In genomic region chr2:187475499-187476248, GRCh38 we compare ENCODE assay signal across 14 cellular contexts. TPM values are rescaled to one million over a fixed set of nuclear protein-coding genes. Genes with fewer than 3 reads are reported as not detected.
DNase-seq lines count a peak whose midpoint lies in the region; ATAC-seq, FAIRE-seq and TF ChIP-seq lines count a peak whose summit lies in the region.
"Had no signal": no experiment of that assay in that cellular context is flagged by ENCODE, and none has a peak within 500 bp of the region (broad histone marks: within the 10 kb centered on the region; RNA-seq: fewer than 3 reads in every experiment).

No MANE protein-coding gene starts in this region.

- H3K4me3 ChIP-seq in OCI-LY3 (ENCODE audit: low read length) (no peak overlapping the region), kidney (ENCODE audit: low read length in 2 of 2) (no peak overlapping the region)
- H3K4me3 ChIP-seq: prostate gland had no signal

- H3K4me1 ChIP-seq in OCI-LY3 (ENCODE audit: low read length), result peaks cover 29% of the 10 kb centered on the region
- H3K4me1 ChIP-seq in kidney (ENCODE audit: control insufficient read depth in 1 of 2, insufficient read depth in 1 of 2, low read depth in 1 of 2, low read length in 2 of 2), result no peaks in the 10 kb centered on the region
- H3K4me1 ChIP-seq: prostate gland had no signal

- no peak overlapping the region for H2AFZ ChIP-seq in OCI-LY3 (ENCODE audit: low read depth, low read length)

- CTCF ChIA-PET in activated CD4-positive, alpha-beta T cell treated with anti-CD3 and anti-CD28 coated beads for 36 hours (lab: Charles Lee), result interaction anchor here (0.5 to 1.4 kb wide), 2 partner anchors 24 to 583 kb away, joined by 3 to 5 read pairs; no protein-coding TSS in a partner anchor
- CTCF ChIA-PET in activated CD4-positive, alpha-beta T cell treated with anti-CD3 and anti-CD28 coated beads, Interleukin-2, amount 10 ng/mL, durations not matched to agents 7 days and 5 days (lab: Charles Lee), result no interaction called here

- H3K36me3 ChIP-seq in OCI-LY3 (replicated peaks; ENCODE audit: low read depth, low read length) (peaks cover 2% of the 10 kb centered on the region), kidney (ENCODE audit: control insufficient read depth in 1 of 2, insufficient read depth in 2 of 2, low read length in 2 of 2) (no peaks in the 10 kb centered on the region)
- H3K36me3 ChIP-seq: prostate gland had no signal

- H3K9me3 ChIP-seq in OCI-LY3 (ENCODE audit: insufficient read depth, low read length) (no peaks in the 10 kb centered on the region), kidney (ENCODE audit: control insufficient read depth in 1 of 2, low read length in 2 of 2) (no peaks in the 10 kb centered on the region)
- H3K9me3 ChIP-seq: prostate gland had no signal

- H3K9ac ChIP-seq in OCI-LY3 (ENCODE audit: low read length) (no peak overlapping the region), kidney (ENCODE audit: low read length in 2 of 2) (no peak overlapping the region)

- H3K27me3 Mint-ChIP-seq in activated CD4-positive, alpha-beta T cell treated with anti-CD3 and anti-CD28 coated beads for 36 hours, result no peaks in the 10 kb centered on the region
- H3K27me3 Mint-ChIP-seq in activated CD4-positive, alpha-beta T cell treated with anti-CD3 and anti-CD28 coated beads, Interleukin-2, amount 10 ng/mL, durations not matched to agents 7 days and 5 days, result no peaks in the 10 kb centered on the region
- no peaks in the 10 kb centered on the region for H3K27me3 Mint-ChIP-seq in stimulated activated naive B cell treated with anti-CD40 and anti-IgM and Interleukin-4, amounts not matched to agents 10 μg/mL and 1 μg/mL and 100 μg/mL, for 72 hours

- DNase-seq in activated CD4-positive, alpha-beta T cell treated with anti-CD3 and anti-CD28 coated beads for 36 hours, result no peak
- DNase-seq in activated CD4-positive, alpha-beta T cell treated with anti-CD3 and anti-CD28 coated beads, Interleukin-2, amount 10 ng/mL, durations not matched to agents 7 days and 5 days, result no peak
- no peak for DNase-seq in stimulated activated naive B cell treated with anti-CD40 and anti-IgM and Interleukin-4, amounts not matched to agents 10 μg/mL and 1 μg/mL and 100 μg/mL, for 72 hours
- DNase-seq in stimulated activated naive CD4-positive, alpha-beta T cell treated with Interleukin-2 at 50 U/mL for 16 hours (lab: John Stamatoyannopoulos, UW), result no peak
- no peak for DNase-seq in head of caudate nucleus
- DNase-seq in kidney, result no peak
- DNase-seq: Karpas-422 had no signal

- POLR2A ChIA-PET in activated CD4-positive, alpha-beta T cell treated with anti-CD3 and anti-CD28 coated beads for 36 hours (lab: Charles Lee), result no interaction called here
- POLR2A ChIA-PET in activated CD4-positive, alpha-beta T cell treated with anti-CD3 and anti-CD28 coated beads, Interleukin-2, amount 10 ng/mL, durations not matched to agents 7 days and 5 days (lab: Charles Lee), result no interaction called here

- H3K36me3 Mint-ChIP-seq in activated CD4-positive, alpha-beta T cell treated with anti-CD3 and anti-CD28 coated beads for 36 hours (ENCODE audit: low read depth), result no peaks in the 10 kb centered on the region
- H3K36me3 Mint-ChIP-seq in activated CD4-positive, alpha-beta T cell treated with anti-CD3 and anti-CD28 coated beads, Interleukin-2, amount 10 ng/mL, durations not matched to agents 7 days and 5 days (ENCODE audit: low read depth), result no peaks in the 10 kb centered on the region
- no peaks in the 10 kb centered on the region for H3K36me3 Mint-ChIP-seq in stimulated activated naive B cell treated with anti-CD40 and anti-IgM and Interleukin-4, amounts not matched to agents 10 μg/mL and 1 μg/mL and 100 μg/mL, for 72 hours
- H3K36me3 Mint-ChIP-seq: activated naive CD8-positive, alpha-beta T cell; WTC11 had no signal

- H3K27ac ChIP-seq in OCI-LY3 (ENCODE audit: low read length) (peak overlapping the region; percentile 70), kidney (ENCODE audit: low read depth in 2 of 2, low read length in 2 of 2) (no peak overlapping the region)
- H3K27ac ChIP-seq: 22Rv1, prostate gland had no signal

- H3K79me2 ChIP-seq in OCI-LY3 (ENCODE audit: low read length), result no peaks in the 10 kb centered on the region

- H3K4me2 ChIP-seq in OCI-LY3 (ENCODE audit: low read length), result peak overlapping the region; percentile 34

- peaks cover 8% of the 10 kb centered on the region for H3K4me1 Mint-ChIP-seq in activated CD4-positive, alpha-beta T cell treated with anti-CD3 and anti-CD28 coated beads for 36 hours
- no peaks in the 10 kb centered on the region for H3K4me1 Mint-ChIP-seq in activated CD4-positive, alpha-beta T cell treated with anti-CD3 and anti-CD28 coated beads, Interleukin-2, amount 10 ng/mL, durations not matched to agents 7 days and 5 days
- no peaks in the 10 kb centered on the region for H3K4me1 Mint-ChIP-seq in stimulated activated naive B cell treated with anti-CD40 and anti-IgM and Interleukin-4, amounts not matched to agents 10 μg/mL and 1 μg/mL and 100 μg/mL, for 72 hours
- H3K4me1 Mint-ChIP-seq: WTC11 had no signal

- H3K27me3 ChIP-seq in OCI-LY3 (ENCODE audit: low read depth, low read length), result no peaks in the 10 kb centered on the region

- H3K9me3 Mint-ChIP-seq in activated CD4-positive, alpha-beta T cell treated with anti-CD3 and anti-CD28 coated beads for 36 hours (ENCODE audit: low read depth), result no peaks in the 10 kb centered on the region
- H3K9me3 Mint-ChIP-seq in activated CD4-positive, alpha-beta T cell treated with anti-CD3 and anti-CD28 coated beads, Interleukin-2, amount 10 ng/mL, durations not matched to agents 7 days and 5 days, result no peaks in the 10 kb centered on the region
- no peaks in the 10 kb centered on the region for H3K9me3 Mint-ChIP-seq in stimulated activated naive B cell treated with anti-CD40 and anti-IgM and Interleukin-4, amounts not matched to agents 10 μg/mL and 1 μg/mL and 100 μg/mL, for 72 hours
- H3K9me3 Mint-ChIP-seq: WTC11 had no signal

- TF ChIP-seq CTCF in OCI-LY3 (IDR thresholded peaks at IDR 0.05; ENCODE audit: low read depth, low read length), result no peak
- TF ChIP-seq CTCF in kidney (IDR thresholded peaks at IDR 0.05; ENCODE audit: borderline replicate concordance, extremely low read depth, insufficient read depth), result no peak

- no peak overlapping the region for H3K27ac Mint-ChIP-seq in activated CD4-positive, alpha-beta T cell treated with anti-CD3 and anti-CD28 coated beads for 36 hours
- no peak overlapping the region for H3K27ac Mint-ChIP-seq in activated CD4-positive, alpha-beta T cell treated with anti-CD3 and anti-CD28 coated beads, Interleukin-2, amount 10 ng/mL, durations not matched to agents 7 days and 5 days
- H3K27ac Mint-ChIP-seq in stimulated activated naive B cell treated with anti-CD40 and anti-IgM and Interleukin-4, amounts not matched to agents 10 μg/mL and 1 μg/mL and 100 μg/mL, for 72 hours, result no peak overlapping the region
- H3K27ac Mint-ChIP-seq: activated naive CD8-positive, alpha-beta T cell; WTC11 had no signal

- H3K4me3 Mint-ChIP-seq in activated CD4-positive, alpha-beta T cell treated with anti-CD3 and anti-CD28 coated beads for 36 hours, result no peak overlapping the region
- H3K4me3 Mint-ChIP-seq in activated CD4-positive, alpha-beta T cell treated with anti-CD3 and anti-CD28 coated beads, Interleukin-2, amount 10 ng/mL, durations not matched to agents 7 days and 5 days, result no peak overlapping the region
- no peak overlapping the region for H3K4me3 Mint-ChIP-seq in stimulated activated naive B cell treated with anti-CD40 and anti-IgM and Interleukin-4, amounts not matched to agents 10 μg/mL and 1 μg/mL and 100 μg/mL, for 72 hours
- H3K4me3 Mint-ChIP-seq: activated naive CD8-positive, alpha-beta T cell; WTC11 had no signal

- no peak for FAIRE-seq in kidney (lab: Jason Lieb, UNC)
- FAIRE-seq: H1 had no signal

- peak; percentile 39 for ATAC-seq in activated CD4-positive, alpha-beta T cell treated with anti-CD3 and anti-CD28 coated beads for 36 hours
- peak; percentile 63 for ATAC-seq in HG03039 (IDR thresholded peaks at IDR 0.05; ENCODE audit: unreplicated experiment)
- peak; percentile 87 for ATAC-seq in stimulated activated naive B cell treated with anti-CD40 and anti-IgM and Interleukin-4, amounts not matched to agents 10 μg/mL and 1 μg/mL and 100 μg/mL, for 72 hours (replicated peaks)
- ATAC-seq: WTC11 had no signal

- no peaks in the 10 kb centered on the region for H4K20me1 ChIP-seq in OCI-LY3 (ENCODE audit: insufficient read depth, low read length)

- intact Hi-C loops in activated CD4-positive, alpha-beta T cell treated with anti-CD3 and anti-CD28 coated beads for 36 hours (cut with DNase I, micrococcal nuclease), result no loop called here
- intact Hi-C loops in head of caudate nucleus (cut with DNase I), result no loop called here
- intact Hi-C loops in kidney (cut with DNase I), result no loop called here

RNA-seq across cellular contexts. Expression of gene CALCRL, which starts 27.6 kb away (rescaled TPM):
- total RNA-seq in activated CD4-positive, alpha-beta T cell treated with anti-CD3 and anti-CD28 coated beads for 36 hours, result 1 to 10 TPM; 1.2 to 1.8 TPM
- total RNA-seq in activated CD4-positive, alpha-beta T cell treated with anti-CD3 and anti-CD28 coated beads, Interleukin-2, amount 10 ng/mL, durations not matched to agents 7 days and 5 days, result 1 to 10 TPM in 1 of 2 experiments, under 1 TPM in 1; 0.67 to 1.3 TPM
- 75.9 TPM for total RNA-seq in kidney
- 7.9 TPM for polyA plus RNA-seq in kidney (ENCODE audit: insufficient read depth, low read depth, low replicate concordance)

Comparison
In these comparisons a context has a peak if more than half of its experiments do, and no peak if none do; other contexts are left out.
1. RNA of gene CALCRL, which starts 27.6 kb away (total RNA-seq): 75.9 TPM in kidney (single experiment); 1.2 to 1.8 TPM in activated CD4-positive, alpha-beta T cell treated with anti-CD3 and anti-CD28 coated beads for 36 hours and 0.67 to 1.3 TPM in activated CD4-positive, alpha-beta T cell treated with anti-CD3 and anti-CD28 coated beads, Interleukin-2, amount 10 ng/mL, durations not matched to agents 7 days and 5 days; every median in the first group is over 10 times any median in the second.
2. Peak in every context shown above with its lines, with median percentiles within 50 percentile points of each other: ATAC-seq.